Comparison of ENCODE assay signal across 14 cellular contexts in the genomic region with DNA sequence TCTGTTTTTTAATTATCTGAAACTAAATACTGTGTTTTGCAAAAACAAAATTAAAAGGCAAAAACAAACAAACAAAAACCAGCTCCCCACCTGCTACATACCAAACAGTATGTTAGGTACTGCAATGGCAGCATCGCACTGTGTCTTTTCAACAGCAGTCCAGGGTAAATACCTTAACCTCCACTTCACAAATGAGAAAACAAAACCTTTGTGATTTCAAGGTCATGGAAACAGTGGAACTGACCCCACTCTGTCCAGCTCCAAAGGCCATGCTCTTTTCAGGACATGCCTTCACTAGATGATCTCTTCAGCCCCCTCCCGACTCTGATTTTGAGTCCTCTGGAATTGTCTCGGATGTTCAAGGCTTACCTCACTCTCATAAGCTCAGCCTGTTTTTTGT.
A peak's percentile ranks its signal among the peaks of the same experiment; 100 is the strongest.
DNase-seq lines count a peak whose midpoint lies in the region; ATAC-seq, FAIRE-seq and TF ChIP-seq lines count a peak whose summit lies in the region.
"Had no signal": no experiment of that assay in that cellular context is flagged by ENCODE, and none has a peak within 500 bp of the region (broad histone marks: within the 10 kb centered on the region; RNA-seq: fewer than 3 reads in every experiment).

No MANE protein-coding gene starts in this region.

- intact Hi-C loops in HepG2 (cut with micrococcal nuclease; ENCODE audit: unreplicated experiment) (no loop called here), right lobe of liver (cut with DNase I) (no loop called here)

- no peak for DNase-seq in HepG2 (ENCODE audit: low spot score)
- DNase-seq in right lobe of liver, result no peak
- no peak for DNase-seq in smooth muscle cell (lab: John Stamatoyannopoulos, UW; ENCODE audit: unreplicated experiment)
- no peak for DNase-seq in A172 (ENCODE audit: low spot score)
- no peak for DNase-seq in nucleus accumbens (lab: John Stamatoyannopoulos, UW)
- DNase-seq: C1 segment of cervical spinal cord; CD4-positive, alpha-beta T cell; DMS79; GOT3; H9 had no signal

- H3K36me3 ChIP-seq in HepG2 (replicated peaks in 1 of 2; ENCODE audit: control insufficient read depth in 1 of 2, insufficient read depth in 2 of 2, low read length in 2 of 2), result no peaks in the 10 kb centered on the region
- no peaks in the 10 kb centered on the region for H3K36me3 ChIP-seq in right lobe of liver
- H3K36me3 ChIP-seq in muscle layer of duodenum (ENCODE audit: control insufficient read depth in 1 of 2, insufficient read depth in 2 of 2, low read length in 2 of 2), result no peaks in the 10 kb centered on the region
- no peaks in the 10 kb centered on the region for H3K36me3 ChIP-seq in smooth muscle cell (ENCODE audit: low read depth)

- CTCF ChIA-PET in HepG2 (lab: Yijun Ruan, JAX; ENCODE audit: low intra/inter-chr PET ratio, low total read pairs), result no interaction called here

- no peak overlapping the region for H2AFZ ChIP-seq in HepG2 (ENCODE audit: low read length)
- H2AFZ ChIP-seq in smooth muscle cell (ENCODE audit: low read depth), result no peak overlapping the region

- no peak overlapping the region for H3K9ac ChIP-seq in HepG2 (ENCODE audit: insufficient read depth, low read depth, low read length)
- no peak overlapping the region for H3K9ac ChIP-seq in smooth muscle cell (ENCODE audit: low read depth)

- no TSS peak for BruUV-seq in HepG2 (replicated peaks; lab: Mats Ljungman, UMichigan)

- H3K27me3 ChIP-seq in HepG2 (ENCODE audit: control insufficient read depth in 1 of 2, insufficient read depth in 2 of 2, low read length in 2 of 2), result peaks cover 2 to 17% of the 10 kb centered on the region in 2 experiments; a peak in 3 of 5 replicates
- H3K27me3 ChIP-seq in right lobe of liver, result no peaks in the 10 kb centered on the region
- no peaks in the 10 kb centered on the region for H3K27me3 ChIP-seq in muscle layer of duodenum (ENCODE audit: low read depth, low read length)
- H3K27me3 ChIP-seq in smooth muscle cell (ENCODE audit: low read depth), result no peaks in the 10 kb centered on the region

- H3K4me3 ChIP-seq in HepG2 (replicated peaks in 1 of 3; ENCODE audit: insufficient read depth in 1 of 3, low read depth in 2 of 3, low read length in 3 of 3) (no peak overlapping the region), right lobe of liver (no peak overlapping the region), muscle layer of duodenum (ENCODE audit: low read depth in 1 of 2, low read length in 2 of 2) (no peak overlapping the region), smooth muscle cell (no peak overlapping the region)
- H3K4me3 ChIP-seq: GM12878 had no signal

- no peak for TF ChIP-seq CTCF in HepG2 (CRISPR knock-in tag; IDR thresholded peaks at IDR 0.05)
- TF ChIP-seq CTCF in right lobe of liver (IDR thresholded peaks at IDR 0.05), result no peak
- TF ChIP-seq CTCF in smooth muscle cell (IDR thresholded peaks at IDR 0.05; ENCODE audit: borderline replicate concordance, insufficient read depth, poor library complexity, severe bottlenecking), result no peak

- H3K9me3 ChIP-seq in HepG2 (ENCODE audit: low read length), result no peaks in the 10 kb centered on the region
- no peaks in the 10 kb centered on the region for H3K9me3 ChIP-seq in right lobe of liver
- no peaks in the 10 kb centered on the region for H3K9me3 ChIP-seq in muscle layer of duodenum (ENCODE audit: control insufficient read depth in 1 of 2, low read length in 2 of 2)
- no peaks in the 10 kb centered on the region for H3K9me3 ChIP-seq in smooth muscle cell (replicated peaks; ENCODE audit: low read depth)

- H3K79me2 ChIP-seq in HepG2 (ENCODE audit: insufficient read depth, low read length) (no peaks in the 10 kb centered on the region), smooth muscle cell (ENCODE audit: low read depth) (peaks cover 86% of the 10 kb centered on the region)

- no peak for TF ChIP-seq POLR2A in HepG2 (IDR thresholded peaks at IDR 0.05; ENCODE audit: insufficient read depth in 1 of 2, low read depth in 2 of 2, low read length in 2 of 2)
- no peak for TF ChIP-seq POLR2A in right lobe of liver (IDR thresholded peaks at IDR 0.05)

- TF ChIP-seq EP300 in HepG2 (IDR thresholded peaks at IDR 0.05; ENCODE audit: low read depth in 2 of 2, low read length in 2 of 2) (no peak), HepG2 (CRISPR knock-in tag; IDR thresholded peaks at IDR 0.05; ENCODE audit: borderline replicate concordance) (no peak)

- ATAC-seq in HepG2, result peak; percentile 65
- no peak for ATAC-seq in right lobe of liver
- ATAC-seq in HG03095 (IDR thresholded peaks at IDR 0.05; ENCODE audit: unreplicated experiment), result no peak
- ATAC-seq: GM12878 had no signal

- in situ Hi-C loops in HepG2 (cut with HindIII; ENCODE audit: extremely low pct_ligation_motif_present, low pct_unique_long_range_greater_than_20kb), result no loop called here

- H3F3A ChIP-seq in smooth muscle cell (ENCODE audit: low read depth), result peaks cover 27% of the 10 kb centered on the region

- POLR2A ChIA-PET in HepG2 (lab: Yijun Ruan, JAX), result no interaction called here

- peaks cover 17% of the 10 kb centered on the region for H3K4me1 ChIP-seq in HepG2 (ENCODE audit: insufficient read depth, low read length)
- H3K4me1 ChIP-seq in right lobe of liver, result peaks cover 0 to 4% (median 0%) of the 10 kb centered on the region in 4 donors
- peaks cover 9% of the 10 kb centered on the region in 2 donors for H3K4me1 ChIP-seq in muscle layer of duodenum (ENCODE audit: control insufficient read depth in 1 of 2, insufficient read depth in 2 of 2, low read length in 2 of 2)
- H3K4me1 ChIP-seq in smooth muscle cell (ENCODE audit: low read depth), result peaks cover 23% of the 10 kb centered on the region

- H3K4me2 ChIP-seq in HepG2 (ENCODE audit: low read depth, low read length) (peak overlapping the region; percentile 34; the same call in 1 of the 2 replicates), smooth muscle cell (no peak overlapping the region)

- H3K27ac ChIP-seq in HepG2 (ENCODE audit: extremely low read length, insufficient read depth, low read length) (no peak overlapping the region), right lobe of liver (no peak overlapping the region), muscle layer of duodenum (ENCODE audit: low read length) (peak overlapping the region; percentile 29), smooth muscle cell (ENCODE audit: low read depth) (peak overlapping the region; percentile 1)

- H4K20me1 ChIP-seq in HepG2 (ENCODE audit: insufficient read depth, low read length) (no peaks in the 10 kb centered on the region), smooth muscle cell (ENCODE audit: low read depth) (no peaks in the 10 kb centered on the region)

- FAIRE-seq in HepG2 (lab: Jason Lieb, UNC), result no peak
- FAIRE-seq: A204.1, GM12878 had no signal

- TF ChIP-seq RAD21 in HepG2 (CRISPR knock-in tag; IDR thresholded peaks at IDR 0.05), result no peak

- 15% methylated on average over 3 of the region's 3 CpGs for WGBS in HepG2 (ENCODE audit: low lambda C conversion rate)
- 67% methylated on average over 3 of the region's 3 CpGs for WGBS in right lobe of liver (ENCODE audit: insufficient coverage, low coverage, low lambda C conversion rate, missing lambda C conversion rate)
- 67% methylated on average over 3 of the region's 3 CpGs for WGBS in smooth muscle cell (ENCODE audit: low lambda C conversion rate)

TF ChIP-seq in HepG2, 621 proteins besides CTCF, POLR2A, EP300 and RAD21 (continues in another document):
- TF ChIP-seq, protein P1, sequence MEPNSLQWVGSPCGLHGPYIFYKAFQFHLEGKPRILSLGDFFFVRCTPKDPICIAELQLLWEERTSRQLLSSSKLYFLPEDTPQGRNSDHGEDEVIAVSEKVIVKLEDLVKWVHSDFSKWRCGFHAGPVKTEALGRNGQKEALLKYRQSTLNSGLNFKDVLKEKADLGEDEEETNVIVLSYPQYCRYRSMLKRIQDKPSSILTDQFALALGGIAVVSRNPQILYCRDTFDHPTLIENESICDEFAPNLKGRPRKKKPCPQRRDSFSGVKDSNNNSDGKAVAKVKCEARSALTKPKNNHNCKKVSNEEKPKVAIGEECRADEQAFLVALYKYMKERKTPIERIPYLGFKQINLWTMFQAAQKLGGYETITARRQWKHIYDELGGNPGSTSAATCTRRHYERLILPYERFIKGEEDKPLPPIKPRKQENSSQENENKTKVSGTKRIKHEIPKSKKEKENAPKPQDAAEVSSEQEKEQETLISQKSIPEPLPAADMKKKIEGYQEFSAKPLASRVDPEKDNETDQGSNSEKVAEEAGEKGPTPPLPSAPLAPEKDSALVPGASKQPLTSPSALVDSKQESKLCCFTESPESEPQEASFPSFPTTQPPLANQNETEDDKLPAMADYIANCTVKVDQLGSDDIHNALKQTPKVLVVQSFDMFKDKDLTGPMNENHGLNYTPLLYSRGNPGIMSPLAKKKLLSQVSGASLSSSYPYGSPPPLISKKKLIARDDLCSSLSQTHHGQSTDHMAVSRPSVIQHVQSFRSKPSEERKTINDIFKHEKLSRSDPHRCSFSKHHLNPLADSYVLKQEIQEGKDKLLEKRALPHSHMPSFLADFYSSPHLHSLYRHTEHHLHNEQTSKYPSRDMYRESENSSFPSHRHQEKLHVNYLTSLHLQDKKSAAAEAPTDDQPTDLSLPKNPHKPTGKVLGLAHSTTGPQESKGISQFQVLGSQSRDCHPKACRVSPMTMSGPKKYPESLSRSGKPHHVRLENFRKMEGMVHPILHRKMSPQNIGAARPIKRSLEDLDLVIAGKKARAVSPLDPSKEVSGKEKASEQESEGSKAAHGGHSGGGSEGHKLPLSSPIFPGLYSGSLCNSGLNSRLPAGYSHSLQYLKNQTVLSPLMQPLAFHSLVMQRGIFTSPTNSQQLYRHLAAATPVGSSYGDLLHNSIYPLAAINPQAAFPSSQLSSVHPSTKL (CRISPR knock-in tag; IDR thresholded peaks at IDR 0.05), result peak; percentile 70
- TF ChIP-seq ZBTB21 (CRISPR knock-in tag; IDR thresholded peaks at IDR 0.05) (no peak), HHEX (CRISPR knock-in tag; IDR thresholded peaks at IDR 0.05) (no peak), KDM1A (CRISPR knock-in tag; IDR thresholded peaks at IDR 0.05) (no peak), TOPORS (CRISPR knock-in tag; IDR thresholded peaks at IDR 0.05) (no peak), ZNF34 (CRISPR knock-in tag; IDR thresholded peaks at IDR 0.05; ENCODE audit: borderline replicate concordance) (no peak)

Comparison
In these comparisons a context has a peak if more than half of its experiments do, and no peak if none do; other contexts are left out.
1. H3K27ac ChIP-seq: peak in muscle layer of duodenum (single experiment) and smooth muscle cell (single experiment); none in HepG2 (single experiment) and right lobe of liver (0 of 3).